ENCODE assay signal across 1 cellular context in genomic region chr14:31561155-31561846, GRCh38.
TF ChIP-seq lines count a peak whose summit lies in the region.

NUBPL (plus strand) TSS chr14:31561404; CDS start chr14:31561440, 36 bp downstream.

TF ChIP-seq in A549, 52 proteins besides CTCF, POLR2A, EP300 and RAD21 (continued from another document):
- peak; percentile 50; the same call in 1 of the 2 replicates for TF ChIP-seq HMGXB4 (CRISPR knock-in tag; IDR thresholded peaks at IDR 0.05; ENCODE audit: borderline replicate concordance)
- no peak for TF ChIP-seq NR3C1 (IDR thresholded peaks at IDR 0.05)
- TF ChIP-seq PHF8 (IDR thresholded peaks at IDR 0.05; ENCODE audit: borderline replicate concordance, low read depth): peak; percentile 83
- peak; percentile 95 for TF ChIP-seq RFX5 (IDR thresholded peaks at IDR 0.05)
- peak; percentile 32 to 79; a peak in 2 of 5 replicates for TF ChIP-seq JUN (IDR thresholded peaks at IDR 0.05)
- TF ChIP-seq RNF2 (IDR thresholded peaks at IDR 0.05; ENCODE audit: borderline replicate concordance, low read depth): no peak
- TF ChIP-seq EHMT2 (IDR thresholded peaks at IDR 0.05; ENCODE audit: low read depth): no peak
- TF ChIP-seq ZSCAN20 (CRISPR knock-in tag; IDR thresholded peaks at IDR 0.05): no peak
- TF ChIP-seq HOXB5 (CRISPR knock-in tag; IDR thresholded peaks at IDR 0.05): no peak
- no peak for TF ChIP-seq EHF (CRISPR knock-in tag; IDR thresholded peaks at IDR 0.05)
- no peak for TF ChIP-seq ZC3H11A (IDR thresholded peaks at IDR 0.05)
- TF ChIP-seq ATOH8 (CRISPR knock-in tag; IDR thresholded peaks at IDR 0.05; ENCODE audit: low read depth): no peak
- no peak for TF ChIP-seq CHD2 (IDR thresholded peaks at IDR 0.05; ENCODE audit: low read length, partially characterized antibody)
- no peak for TF ChIP-seq CBX8 (IDR thresholded peaks at IDR 0.05)
- TF ChIP-seq USF2 (IDR thresholded peaks at IDR 0.05): no peak
- TF ChIP-seq MAX (IDR thresholded peaks at IDR 0.05): peak; percentile 55; the same call in 1 of the 2 replicates
- TF ChIP-seq MYC (IDR thresholded peaks at IDR 0.05; ENCODE audit: borderline replicate concordance, low read length): no peak
- TF ChIP-seq CHD4 (IDR thresholded peaks at IDR 0.05; ENCODE audit: borderline replicate concordance): no peak
- no peak for TF ChIP-seq FOSB (CRISPR knock-in tag; IDR thresholded peaks at IDR 0.05)
- TF ChIP-seq FOXS1 (CRISPR knock-in tag; IDR thresholded peaks at IDR 0.05): no peak
- no peak for TF ChIP-seq MAZ (IDR thresholded peaks at IDR 0.05; ENCODE audit: borderline replicate concordance, low read depth, low read length)
- TF ChIP-seq HES2 (IDR thresholded peaks at IDR 0.05): no peak
- peak; percentile 9 for TF ChIP-seq MAFK (IDR thresholded peaks at IDR 0.05; ENCODE audit: partially characterized antibody)
- TF ChIP-seq NPAS2 (CRISPR knock-in tag; IDR thresholded peaks at IDR 0.05; ENCODE audit: borderline replicate concordance): no peak
- TF ChIP-seq E2F6 (IDR thresholded peaks at IDR 0.05; ENCODE audit: borderline replicate concordance, low read depth): no peak
- no peak for TF ChIP-seq TP53 (CRISPR knock-in tag; IDR thresholded peaks at IDR 0.05)
- no peak for TF ChIP-seq RARB (CRISPR knock-in tag; IDR thresholded peaks at IDR 0.05)
- TF ChIP-seq POLR2AphosphoS2 (conservative IDR thresholded peaks at IDR 0.05; ENCODE audit: low read length): no peak
- TF ChIP-seq SMC3 (IDR thresholded peaks at IDR 0.05): no peak; the same call in 2 of the 3 replicates
